In the genomic region with DNA sequence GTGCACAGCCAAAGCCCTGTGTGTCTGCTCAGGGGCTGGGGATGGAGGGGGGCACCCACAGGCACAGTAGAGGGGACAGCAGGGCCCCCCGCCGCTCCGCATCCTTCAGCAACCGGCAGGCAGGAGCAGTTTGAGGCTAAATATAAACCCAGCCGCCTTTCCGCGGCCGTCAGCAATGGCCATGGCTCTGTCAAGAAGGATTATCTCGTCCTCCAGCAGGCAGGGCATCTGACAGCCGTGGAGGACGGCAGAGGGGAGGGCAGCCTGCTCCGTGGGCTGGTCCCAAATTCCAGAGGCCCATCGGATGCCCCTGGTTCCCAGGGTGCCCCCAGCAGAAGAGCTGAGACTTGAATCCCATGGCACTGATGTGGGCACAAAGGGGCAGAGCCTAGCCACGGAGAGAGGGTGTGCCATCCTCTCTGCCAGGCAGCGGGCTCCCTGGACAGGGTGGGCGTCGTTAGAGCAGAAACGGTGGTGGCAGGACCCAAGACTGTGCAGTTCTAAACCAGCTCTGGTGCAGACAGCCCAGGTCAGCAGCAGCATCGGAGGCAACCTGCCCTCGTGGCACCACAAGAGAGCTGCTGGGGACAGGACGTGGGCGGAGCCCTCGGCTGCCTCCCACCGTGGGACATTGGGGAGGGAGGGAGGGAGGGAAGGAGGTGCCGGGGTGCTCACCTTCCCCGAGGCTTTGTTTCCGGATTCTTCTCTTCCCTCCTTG, we compare ENCODE assay signal across 11 cellular contexts.
DNase-seq lines count a peak whose midpoint lies in the region; ATAC-seq and TF ChIP-seq lines count a peak whose summit lies in the region.
"Had no signal": no experiment of that assay in that cellular context is flagged by ENCODE, and none has a peak within 500 bp of the region (broad histone marks: within the 10 kb centered on the region; RNA-seq: fewer than 3 reads in every experiment).

No MANE protein-coding gene starts in this region.

- peak overlapping the region in 1 of 8 donors; percentile 33 for H3K27ac Mint-ChIP-seq in CD8-positive, alpha-beta memory T cell
- peak overlapping the region; percentile 72 to 79 for H3K27ac Mint-ChIP-seq in T-cell
- H3K27ac Mint-ChIP-seq in activated naive CD8-positive, alpha-beta T cell treated with anti-CD3 and anti-CD28 coated beads, Interleukin-2, amount 10 ng/mL, durations not matched to agents 7 days and 5 days, result peak overlapping the region; percentile 83
- H3K27ac Mint-ChIP-seq in naive thymus-derived CD8-positive, alpha-beta T cell, result peak overlapping the region; percentile 66 to 92 (median 84)

- peak overlapping the region in 4 of 7 donors; percentile 24 to 64 (median 38) for H3K4me3 Mint-ChIP-seq in CD8-positive, alpha-beta memory T cell
- peak overlapping the region; percentile 41 to 78 (median 55) for H3K4me3 Mint-ChIP-seq in T-cell
- peak overlapping the region; percentile 58 for H3K4me3 Mint-ChIP-seq in activated naive CD8-positive, alpha-beta T cell treated with anti-CD3 and anti-CD28 coated beads, Interleukin-2, amount 10 ng/mL, durations not matched to agents 7 days and 5 days
- peak overlapping the region; percentile 62 to 83 (median 75) for H3K4me3 Mint-ChIP-seq in naive thymus-derived CD8-positive, alpha-beta T cell

- no peaks in the 10 kb centered on the region for H3K9me3 Mint-ChIP-seq in CD8-positive, alpha-beta memory T cell
- no peaks in the 10 kb centered on the region for H3K9me3 Mint-ChIP-seq in T-cell
- no peaks in the 10 kb centered on the region for H3K9me3 Mint-ChIP-seq in activated naive CD8-positive, alpha-beta T cell treated with anti-CD3 and anti-CD28 coated beads, Interleukin-2, amount 10 ng/mL, durations not matched to agents 7 days and 5 days
- no peaks in the 10 kb centered on the region for H3K9me3 Mint-ChIP-seq in naive thymus-derived CD8-positive, alpha-beta T cell

- H3K27me3 Mint-ChIP-seq in CD8-positive, alpha-beta memory T cell, result peaks cover 8 to 31% of the 10 kb centered on the region in 2 donors
- H3K27me3 Mint-ChIP-seq in T-cell, result peaks cover 0 to 19% of the 10 kb centered on the region in 2 donors
- no peaks in the 10 kb centered on the region for H3K27me3 Mint-ChIP-seq in activated naive CD8-positive, alpha-beta T cell treated with anti-CD3 and anti-CD28 coated beads, Interleukin-2, amount 10 ng/mL, durations not matched to agents 7 days and 5 days
- H3K27me3 Mint-ChIP-seq in naive thymus-derived CD8-positive, alpha-beta T cell, result peaks cover 0 to 2% (median 0%) of the 10 kb centered on the region in 5 donors

- H3K36me3 ChIP-seq in CD8-positive, alpha-beta memory T cell (ENCODE audit: insufficient read depth, low read length), result no peaks in the 10 kb centered on the region
- H3K36me3 ChIP-seq: transverse colon had no signal

- no peak for TF ChIP-seq CTCF in coronary artery (IDR thresholded peaks at IDR 0.05)

- H3K27me3 ChIP-seq in CD8-positive, alpha-beta memory T cell (ENCODE audit: insufficient read depth, low read length, poor library complexity, severe bottlenecking), result no peaks in the 10 kb centered on the region
- H3K27me3 ChIP-seq: transverse colon had no signal

- no peaks in the 10 kb centered on the region for H3K36me3 Mint-ChIP-seq in CD8-positive, alpha-beta memory T cell
- H3K36me3 Mint-ChIP-seq in T-cell, result no peaks in the 10 kb centered on the region
- H3K36me3 Mint-ChIP-seq in activated naive CD8-positive, alpha-beta T cell treated with anti-CD3 and anti-CD28 coated beads, Interleukin-2, amount 10 ng/mL, durations not matched to agents 7 days and 5 days, result no peaks in the 10 kb centered on the region
- H3K36me3 Mint-ChIP-seq in naive thymus-derived CD8-positive, alpha-beta T cell, result no peaks in the 10 kb centered on the region

- no peaks in the 10 kb centered on the region for H3K9me3 ChIP-seq in CD8-positive, alpha-beta memory T cell (ENCODE audit: low read length)
- H3K9me3 ChIP-seq: transverse colon had no signal

- H3K4me1 ChIP-seq in CD8-positive, alpha-beta memory T cell (ENCODE audit: insufficient read depth, low read length), result peaks cover 52% of the 10 kb centered on the region

- peaks cover 12 to 28% (median 21%) of the 10 kb centered on the region in 3 donors for H3K4me1 Mint-ChIP-seq in CD8-positive, alpha-beta memory T cell
- H3K4me1 Mint-ChIP-seq in T-cell, result peaks cover 49 to 57% (median 54%) of the 10 kb centered on the region in 3 donors
- H3K4me1 Mint-ChIP-seq in activated naive CD8-positive, alpha-beta T cell treated with anti-CD3 and anti-CD28 coated beads, Interleukin-2, amount 10 ng/mL, durations not matched to agents 7 days and 5 days, result peaks cover 35% of the 10 kb centered on the region
- H3K4me1 Mint-ChIP-seq in naive thymus-derived CD8-positive, alpha-beta T cell, result peaks cover 30 to 67% (median 61%) of the 10 kb centered on the region in 4 donors

- H3K27ac ChIP-seq in CD8-positive, alpha-beta memory T cell (ENCODE audit: low read depth, low read length), result no peak overlapping the region
- H3K27ac ChIP-seq in coronary artery, result peak overlapping the region in 1 of 2 donors; percentile 72

- peak overlapping the region; percentile 43 for H3K4me3 ChIP-seq in CD8-positive, alpha-beta memory T cell (ENCODE audit: low read length)
- no peak overlapping the region for H3K4me3 ChIP-seq in coronary artery
- H3K4me3 ChIP-seq: skin epidermis, transverse colon had no signal

- CTCF ChIA-PET in CD8-positive, alpha-beta memory T cell (lab: Charles Lee), result no interaction called here
- CTCF ChIA-PET in T-cell (lab: Charles Lee), result interaction anchor here in 1 of 2 donors (1.5 kb wide), 1 partner anchor 305 kb away, joined by 4 read pairs; no protein-coding TSS in a partner anchor

- POLR2A ChIA-PET in CD8-positive, alpha-beta memory T cell (lab: Charles Lee), result no interaction called here
- POLR2A ChIA-PET in T-cell (lab: Charles Lee), result interaction anchor here in 1 of 2 donors (0.6 kb wide), 1 partner anchor 154 kb away, joined by 3 read pairs; no protein-coding TSS in a partner anchor
- POLR2A ChIA-PET in activated naive CD8-positive, alpha-beta T cell treated with anti-CD3 and anti-CD28 coated beads, Interleukin-2, amount 10 ng/mL, durations not matched to agents 7 days and 5 days (lab: Charles Lee), result interaction anchor here (1.2 kb wide), 1 partner anchor 243 kb away, joined by 6 read pairs; no protein-coding TSS in a partner anchor
- POLR2A ChIA-PET in naive thymus-derived CD8-positive, alpha-beta T cell (lab: Charles Lee), result interaction anchor here (0.7 to 5.6 kb wide), 7 partner anchors 10 to 423 kb away, joined by 3 to 38 read pairs (median 4); no protein-coding TSS in a partner anchor

- ATAC-seq in T-cell (replicated peaks in 1 of 4) (peak; percentile 68 to 70 (median 70)), GM19351 (IDR thresholded peaks at IDR 0.05; ENCODE audit: unreplicated experiment) (no peak)
- peak; percentile 79 for ATAC-seq in activated naive CD8-positive, alpha-beta T cell treated with anti-CD3 and anti-CD28 coated beads, Interleukin-2, amount 10 ng/mL, durations not matched to agents 7 days and 5 days (ENCODE audit: low read depth)
- ATAC-seq in naive thymus-derived CD8-positive, alpha-beta T cell, result peak; percentile 66 to 72

- DNase-seq in CD8-positive, alpha-beta memory T cell, result peak in 1 of 5 donors; percentile 50
- peak in 22 of 34 experiments; percentile 11 to 60 (median 36) for DNase-seq in T-cell
- peak; percentile 71 for DNase-seq in activated naive CD8-positive, alpha-beta T cell treated with anti-CD3 and anti-CD28 coated beads, Interleukin-2, amount 10 ng/mL, durations not matched to agents 7 days and 5 days
- DNase-seq in naive thymus-derived CD8-positive, alpha-beta T cell, result peak in 7 of 10 donors; percentile 28 to 61 (median 45)
- DNase-seq in NCI-H2081 (lab: John Stamatoyannopoulos, UW), result no peak
- no peak for DNase-seq in coronary artery (ENCODE audit: low spot score)
- no peak for DNase-seq in NOMO-1 treated with dmso at 0.1 percent for 144 hours (lab: John Stamatoyannopoulos, UW; ENCODE audit: unreplicated experiment)
- DNase-seq: HCEC 1CT, transverse colon had no signal

Comparison
In these comparisons a context has a peak if more than half of its experiments do, and no peak if none do; other contexts are left out.
1. DNase-seq: peak in T-cell (22 of 34), activated naive CD8-positive, alpha-beta T cell treated with anti-CD3 and anti-CD28 coated beads, Interleukin-2, amount 10 ng/mL, durations not matched to agents 7 days and 5 days (single experiment) and naive thymus-derived CD8-positive, alpha-beta T cell (7 of 10); none in NCI-H2081 (0 of 2), coronary artery (single experiment) and NOMO-1 treated with dmso at 0.1 percent for 144 hours (single experiment).
2. Peak in every context shown above with its lines, with median percentiles within 50 percentile points of each other: H3K4me3 Mint-ChIP-seq.